Comparison of ENCODE assay signal across 8 cellular contexts in genomic region chr1:165392634-165393571, GRCh38. TPM values are rescaled to one million over a fixed set of nuclear protein-coding genes. Genes with fewer than 3 reads are reported as not detected.
DNase-seq lines count a peak whose midpoint lies in the region; ATAC-seq and TF ChIP-seq lines count a peak whose summit lies in the region.

No MANE protein-coding gene starts in this region.

- no peaks in the 10 kb centered on the region for H3K36me3 Mint-ChIP-seq in CD8-positive, alpha-beta T cell
- H3K36me3 Mint-ChIP-seq in memory B cell, result no peaks in the 10 kb centered on the region

- no peaks in the 10 kb centered on the region for H3K9me3 ChIP-seq in CD8-positive, alpha-beta T cell (ENCODE audit: low read length)

- CTCF ChIA-PET in CD8-positive, alpha-beta T cell (lab: Charles Lee), result interaction anchor here (0.6 to 6.1 kb wide), 39 partner anchors 9 to 533 kb away, joined by 3 to 243 read pairs (median 4); no protein-coding TSS in a partner anchor

- H3K4me1 ChIP-seq in CD8-positive, alpha-beta T cell (ENCODE audit: insufficient read depth, low read length), result peaks cover 15% of the 10 kb centered on the region

- DNase-seq in CD8-positive, alpha-beta T cell, result peak; percentile 81 to 93 (median 89)
- DNase-seq in NCI-H748 (lab: John Stamatoyannopoulos, UW; ENCODE audit: unreplicated experiment) (peak; percentile 83), ecto neural progenitor cell (ENCODE audit: low spot score) (peak; percentile 88), memory B cell (ENCODE audit: low spot score in 2 of 2) (peak; percentile 79 to 80)
- peak; percentile 86 to 90 for DNase-seq in activated CD4-positive, alpha-beta T cell treated with anti-CD3 and anti-CD28 coated beads, Interleukin-2, amount 50 U/mL, for 48 hours
- DNase-seq in stimulated activated CD8-positive, alpha-beta memory T cell treated with anti-CD3 and anti-CD28 coated beads, Interleukin-15, amount 100 ng/mL, for 1 hour (ENCODE audit: low read depth), result peak; percentile 80

- H3K27ac Mint-ChIP-seq in CD8-positive, alpha-beta T cell, result peak overlapping the region; percentile 64
- peak overlapping the region; percentile 86 for H3K27ac Mint-ChIP-seq in memory B cell

- intact Hi-C loops in CD8-positive, alpha-beta T cell (cut with DNase I, micrococcal nuclease), result loop anchor here (1.0 to 10.0 kb wide), 7 partner anchors 200 to 1086 kb away; partner anchors contain the start of genes ALDH9A1 (in 1 of the 2) and TMCO1 (in 1 of the 2)

- H3K27me3 ChIP-seq in CD8-positive, alpha-beta T cell (ENCODE audit: insufficient read depth, low read length), result peaks cover 8% of the 10 kb centered on the region

- peak; percentile 99 for ATAC-seq in CD8-positive, alpha-beta T cell
- ATAC-seq in GM19438 (IDR thresholded peaks at IDR 0.05; ENCODE audit: low read depth, unreplicated experiment) (peak; percentile 99), HG03521 (IDR thresholded peaks at IDR 0.05; ENCODE audit: unreplicated experiment) (peak; percentile 92), memory B cell (ENCODE audit: low read depth) (peak; percentile 100)

- no peaks in the 10 kb centered on the region for H3K9me3 Mint-ChIP-seq in CD8-positive, alpha-beta T cell
- H3K9me3 Mint-ChIP-seq in memory B cell, result no peaks in the 10 kb centered on the region

- no peak overlapping the region for H3K4me3 ChIP-seq in CD8-positive, alpha-beta T cell (ENCODE audit: low read depth, low read length)

- peaks cover 62% of the 10 kb centered on the region for H3K27me3 Mint-ChIP-seq in CD8-positive, alpha-beta T cell (ENCODE audit: low read depth)
- peaks cover 37% of the 10 kb centered on the region for H3K27me3 Mint-ChIP-seq in memory B cell

- peak overlapping the region; percentile 43 for H3K4me3 Mint-ChIP-seq in CD8-positive, alpha-beta T cell
- no peak overlapping the region for H3K4me3 Mint-ChIP-seq in memory B cell

- H3K4me1 Mint-ChIP-seq in CD8-positive, alpha-beta T cell (ENCODE audit: low read depth), result peaks cover 16% of the 10 kb centered on the region
- peaks cover 11% of the 10 kb centered on the region for H3K4me1 Mint-ChIP-seq in memory B cell

- POLR2A ChIA-PET in CD8-positive, alpha-beta T cell (lab: Charles Lee), result interaction anchor here (0.7 to 1.4 kb wide), 5 partner anchors 16 to 205 kb away, joined by 3 to 16 read pairs (median 3); no protein-coding TSS in a partner anchor

- peak; percentile 92 for TF ChIP-seq CTCF in CD8-positive, alpha-beta T cell (IDR thresholded peaks at IDR 0.05)

- H3K36me3 ChIP-seq in CD8-positive, alpha-beta T cell (ENCODE audit: insufficient read depth, low read length), result no peaks in the 10 kb centered on the region

- no peak overlapping the region for H3K27ac ChIP-seq in CD8-positive, alpha-beta T cell (ENCODE audit: low read depth, low read length)

RNA-seq across cellular contexts. Expression of gene LMX1A, which starts 36.4 kb away (rescaled TPM):
- total RNA-seq in CD8-positive, alpha-beta T cell, result not detected

RNA-seq across cellular contexts. Expression of gene RXRG, which starts 52.0 kb away (rescaled TPM):
- total RNA-seq in CD8-positive, alpha-beta T cell, result not detected
